ENCODE assay signal across 18 cellular contexts in the genomic region with DNA sequence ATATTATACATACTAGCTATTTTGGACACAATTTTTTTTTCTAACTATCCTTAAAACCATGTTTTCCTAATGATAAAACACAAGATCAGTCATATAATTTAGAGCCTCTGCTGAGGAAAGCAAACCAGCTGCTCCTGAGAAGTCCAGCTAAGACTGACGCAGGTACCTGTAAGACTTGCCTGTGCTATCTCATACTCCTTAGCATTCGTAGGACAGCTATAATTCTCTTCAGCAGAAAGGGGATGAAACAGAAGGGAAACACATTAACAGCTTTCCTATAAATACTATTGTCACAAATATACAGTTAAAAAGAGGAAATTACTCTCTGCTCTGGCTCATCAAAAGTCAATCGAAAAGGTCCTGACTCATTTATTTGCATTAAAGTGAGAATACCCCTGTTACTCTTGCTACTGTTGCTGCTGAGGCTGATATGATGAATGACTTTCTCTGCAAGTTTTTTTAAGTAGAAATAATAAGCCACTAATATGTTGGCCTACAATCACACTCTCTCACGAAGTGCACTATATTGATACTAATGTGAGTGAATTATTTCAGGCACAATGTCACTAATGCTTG.
"Had no signal": no experiment of that assay in that cellular context is flagged by ENCODE, and none has a peak within 500 bp of the region (broad histone marks: within the 10 kb centered on the region; RNA-seq: fewer than 3 reads in every experiment).

No MANE protein-coding gene starts in this region.

- H3K9me3 ChIP-seq: ascending aorta, gastrocnemius medialis, heart left ventricle, lower lobe of right lung, psoas muscle, thoracic aorta had no signal

- DNase-seq: activated CD4-positive, alpha-beta T cell treated with anti-CD3 and anti-CD28 coated beads, Interleukin-2, amount 50 U/mL, for 4 hours; activated CD4-positive, CD25-positive, alpha-beta regulatory T cell treated with anti-CD3 and anti-CD28 coated beads, Interleukin-2, amount 50 U/mL, for 72 hours; activated CD8-positive, alpha-beta memory T cell treated with anti-CD3 and anti-CD28 coated beads, Interleukin-2, amount 10 ng/mL, durations not matched to agents 7 days and 5 days; activated naive CD4-positive, alpha-beta T cell treated with anti-CD3 and anti-CD28 coated beads, Interleukin-2, amount 10 ng/mL, durations not matched to agents 7 days and 5 days; activated T-cell treated with anti-CD3 and anti-CD28 coated beads, Interleukin-2, amount 50 U/mL, for 24 hours; dermis blood vessel endothelial cell; effector memory CD8-positive, alpha-beta T cell; gastrocnemius medialis; heart left ventricle; left colon; lower lobe of right lung; psoas muscle; stimulated activated CD4-positive, alpha-beta T cell treated with anti-CD3 and anti-CD28 coated beads, Interleukin-1b, Interleukin-23, amount 100 ng/mL, for 48 hours had no signal

- H3K27ac ChIP-seq: ascending aorta, epithelial cell of prostate, gastrocnemius medialis, heart left ventricle, lower lobe of right lung, neural progenitor cell, psoas muscle, thoracic aorta had no signal

- H3K36me3 ChIP-seq: ascending aorta, gastrocnemius medialis, heart left ventricle, lower lobe of right lung, neural progenitor cell, thoracic aorta had no signal

- H3K9ac ChIP-seq: neural progenitor cell had no signal

- H3K27me3 ChIP-seq: ascending aorta, gastrocnemius medialis, heart left ventricle, neural progenitor cell had no signal

- H3K4me3 ChIP-seq: ascending aorta, gastrocnemius medialis, heart left ventricle, lower lobe of right lung, neural progenitor cell, psoas muscle, thoracic aorta had no signal

- H3K4me1 ChIP-seq: ascending aorta, gastrocnemius medialis, heart left ventricle, lower lobe of right lung, psoas muscle had no signal

- ATAC-seq: activated CD8-positive, alpha-beta memory T cell treated with anti-CD3 and anti-CD28 coated beads, Interleukin-2, amount 10 ng/mL, durations not matched to agents 7 days and 5 days; effector memory CD8-positive, alpha-beta T cell; gastrocnemius medialis; heart left ventricle; left colon; lower lobe of right lung; psoas muscle; sciatic nerve had no signal
